Comparison of ENCODE assay signal across 8 cellular contexts in genomic region chr2:19868224-19868623, GRCh38. TPM values are rescaled to one million over a fixed set of nuclear protein-coding genes. Genes with fewer than 3 reads are reported as not detected.
DNase-seq lines count a peak whose midpoint lies in the region; ATAC-seq and TF ChIP-seq lines count a peak whose summit lies in the region.

No MANE protein-coding gene starts in this region.

- no peak for DNase-seq in kidney tubule cell (ENCODE audit: low spot score)
- DNase-seq in cerebellar nuclear complex (lab: John Stamatoyannopoulos, UW) = no peak
- no peak for DNase-seq in stimulated activated CD4-positive, alpha-beta T cell treated with anti-CD3 and anti-CD28 coated beads, Interleukin-1b, Interleukin-23, amount 100 ng/mL, for 48 hours

- WGBS in ectodermal cell, 2 experiments = 87 to 90% methylated on average over 7 of the region's 7 CpGs

- peaks cover 23% of the 10 kb centered on the region for H3K27me3 ChIP-seq in DOHH2 (ENCODE audit: control insufficient read depth, low read length)
- peaks cover 23% of the 10 kb centered on the region for H3K27me3 ChIP-seq in ectodermal cell (ENCODE audit: control insufficient read depth, insufficient read depth, low read length, poor library complexity, severe bottlenecking)
- H3K27me3 ChIP-seq in neutrophil = peaks cover 32% of the 10 kb centered on the region

- TF ChIP-seq CTCF in DOHH2 (IDR thresholded peaks at IDR 0.05; ENCODE audit: low read depth, low read length, poor library complexity, severe bottlenecking) = no peak
- TF ChIP-seq CTCF in neutrophil (IDR thresholded peaks at IDR 0.05) = no peak

- no peaks in the 10 kb centered on the region for H3K9me3 ChIP-seq in DOHH2 (ENCODE audit: control insufficient read depth, insufficient read depth, low read length)
- H3K9me3 ChIP-seq in ectodermal cell (ENCODE audit: control insufficient read depth, low read length) = no peaks in the 10 kb centered on the region
- no peaks in the 10 kb centered on the region for H3K9me3 ChIP-seq in neutrophil

- H3K9me2 ChIP-seq in DOHH2 (replicated peaks; ENCODE audit: control insufficient read depth, low read length) = no peaks in the 10 kb centered on the region

- no peaks in the 10 kb centered on the region for H3K79me2 ChIP-seq in DOHH2 (ENCODE audit: control insufficient read depth, low read length)

- no peaks in the 10 kb centered on the region for H3K4me1 ChIP-seq in DOHH2 (ENCODE audit: control insufficient read depth, low read length)
- peaks cover 4% of the 10 kb centered on the region for H3K4me1 ChIP-seq in ectodermal cell (ENCODE audit: control insufficient read depth, insufficient read depth, low read length)
- peaks cover 10 to 19% of the 10 kb centered on the region in 2 experiments for H3K4me1 ChIP-seq in neutrophil (ENCODE audit: control insufficient read depth in 1 of 2, insufficient read depth in 1 of 2, low read depth in 1 of 2, low read length in 1 of 2)

- H3K27ac ChIP-seq in DOHH2 (ENCODE audit: low read depth, low read length) (no peak overlapping the region), ectodermal cell (ENCODE audit: insufficient read depth, low read depth, low read length, poor library complexity, severe bottlenecking) (no peak overlapping the region), neutrophil (peak overlapping the region; percentile 74)

- no peaks in the 10 kb centered on the region for H3F3A ChIP-seq in DOHH2 (ENCODE audit: control insufficient read depth, insufficient read depth)

- H4K20me1 ChIP-seq in DOHH2 (ENCODE audit: control insufficient read depth, insufficient read depth, low read depth, low read length) = no peaks in the 10 kb centered on the region

- H3K36me3 ChIP-seq in DOHH2 (ENCODE audit: control insufficient read depth, low read length) (no peaks in the 10 kb centered on the region), ectodermal cell (ENCODE audit: control insufficient read depth, insufficient read depth, low read length) (no peaks in the 10 kb centered on the region), neutrophil (peaks cover 7% of the 10 kb centered on the region)

- peak overlapping the region; percentile 35; the same call in 1 of the 2 replicates for H3K4me3 ChIP-seq in DOHH2 (ENCODE audit: low read length)
- H3K4me3 ChIP-seq in ectodermal cell (ENCODE audit: insufficient read depth, low read depth, low read length) = peak overlapping the region; percentile 42
- H3K4me3 ChIP-seq in neutrophil (ENCODE audit: low read depth in 1 of 2, low read length in 1 of 2) = peak overlapping the region; percentile 60 to 67

- peak overlapping the region; percentile 39; the same call in 1 of the 2 replicates for H3K4me2 ChIP-seq in DOHH2 (ENCODE audit: low read length)

- ATAC-seq in HG02885 (IDR thresholded peaks at IDR 0.05; ENCODE audit: poor library complexity, unreplicated experiment) (peak; percentile 10), esophagus mucosa (no peak)

RNA-seq across cellular contexts. Expression of gene TTC32, which starts 33.6 kb away (rescaled TPM):
- polyA plus RNA-seq in ectodermal cell (2013, experiment 1 of 4) = 17.9 TPM
- 20.8 TPM for polyA plus RNA-seq in ectodermal cell (2013, experiment 2 of 4)
- 19.6 TPM for polyA plus RNA-seq in ectodermal cell (2013, experiment 3 of 4)
- 22.6 TPM for polyA plus RNA-seq in ectodermal cell (2013, experiment 4 of 4)
- 7.8 TPM for total RNA-seq in esophagus mucosa
